8 cellular contexts compared by ENCODE assay signal in the genomic region with DNA sequence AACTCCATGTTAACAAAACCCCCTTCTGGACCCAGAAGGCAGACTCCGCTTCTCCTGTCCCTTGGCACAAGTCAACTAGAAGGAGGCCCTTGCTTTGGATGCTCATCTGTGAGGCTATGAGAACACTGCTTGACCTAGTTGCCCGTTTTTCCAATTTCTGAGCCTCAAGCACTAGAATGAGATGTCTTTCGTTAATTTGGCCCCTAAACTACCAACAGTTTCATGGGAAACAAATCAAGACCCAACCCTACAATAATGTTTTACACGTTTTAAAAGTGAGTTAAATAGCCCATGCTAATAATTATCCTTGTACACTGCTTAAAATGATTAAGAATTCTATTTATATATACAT. TPM values are rescaled to one million over a fixed set of nuclear protein-coding genes. Genes with fewer than 3 reads are reported as not detected.
DNase-seq lines count a peak whose midpoint lies in the region; ATAC-seq and TF ChIP-seq lines count a peak whose summit lies in the region.

No MANE protein-coding gene starts in this region.

- H3K4me1 Mint-ChIP-seq in WTC11: peaks cover 19% of the 10 kb centered on the region

- peak overlapping the region; percentile 77 to 100 (median 96) for H3K27ac ChIP-seq in gastroesophageal sphincter
- peak overlapping the region; percentile 98 for H3K27ac ChIP-seq in skeletal muscle tissue (ENCODE audit: low read depth, low read length)

- peak overlapping the region; percentile 83 for H3K4me3 Mint-ChIP-seq in WTC11

- H3K27me3 Mint-ChIP-seq in WTC11 (ENCODE audit: low read depth): peaks cover 23% of the 10 kb centered on the region

- no peak for ATAC-seq in WTC11
- ATAC-seq in gastroesophageal sphincter: no peak
- no peak for ATAC-seq in GM18511 (IDR thresholded peaks at IDR 0.05; ENCODE audit: unreplicated experiment)
- no peak for ATAC-seq in GM21717 (IDR thresholded peaks at IDR 0.05; ENCODE audit: unreplicated experiment)

- H3K9me3 ChIP-seq in gastroesophageal sphincter: no peaks in the 10 kb centered on the region
- H3K9me3 ChIP-seq in skeletal muscle tissue (ENCODE audit: control insufficient read depth in 3 of 3, low read length in 3 of 3): no peaks in the 10 kb centered on the region

- no peak for DNase-seq in H7
- DNase-seq in WTC11 (ENCODE audit: low spot score): no peak
- DNase-seq in NCI-H1436 (lab: John Stamatoyannopoulos, UW): no peak
- no peak for DNase-seq in cerebellum (ENCODE audit: low spot score)

- H3K27me3 ChIP-seq in H7 (ENCODE audit: control insufficient read depth, insufficient read depth, low read length) (peaks cover 19% of the 10 kb centered on the region), gastroesophageal sphincter (no peaks in the 10 kb centered on the region), skeletal muscle tissue (ENCODE audit: control insufficient read depth in 3 of 3, insufficient read depth in 3 of 3, low read length in 3 of 3) (no peaks in the 10 kb centered on the region)

- H3K36me3 Mint-ChIP-seq in WTC11: no peaks in the 10 kb centered on the region

- POLR2A ChIA-PET in WTC11 (lab: Charles Lee): no interaction called here

- H3K36me3 ChIP-seq in H7 (replicated peaks; ENCODE audit: control insufficient read depth, insufficient read depth, low read length) (no peaks in the 10 kb centered on the region), gastroesophageal sphincter (no peaks in the 10 kb centered on the region), skeletal muscle tissue (ENCODE audit: control insufficient read depth in 3 of 3, insufficient read depth in 3 of 3, low read length in 3 of 3) (no peaks in the 10 kb centered on the region)

- H3K4me3 ChIP-seq in H7 (ENCODE audit: insufficient read depth, low read depth, low read length) (peak overlapping the region; percentile 80), gastroesophageal sphincter (peak overlapping the region; percentile 54 to 93), skeletal muscle tissue (ENCODE audit: low read length in 3 of 3) (peak overlapping the region; percentile 72 to 89 (median 84))

- H3K9me3 Mint-ChIP-seq in WTC11: peaks cover 7% of the 10 kb centered on the region

- 68 to 72% methylated on average over 3 to 4 of the region's 4 CpGs for WGBS in gastroesophageal sphincter (ENCODE audit: low coverage in 1 of 2), 2 donors

- TF ChIP-seq CTCF in WTC11 (IDR thresholded peaks at IDR 0.05): no peak
- TF ChIP-seq CTCF in gastroesophageal sphincter (IDR thresholded peaks at IDR 0.05): no peak

- H3K9ac ChIP-seq in skeletal muscle tissue (ENCODE audit: low read depth in 1 of 3, low read length in 3 of 3): peak overlapping the region; percentile 96 to 98 (median 97)

- H3K4me1 ChIP-seq in gastroesophageal sphincter (peaks cover 0 to 7% (median 0%) of the 10 kb centered on the region in 3 donors), skeletal muscle tissue (ENCODE audit: control insufficient read depth in 3 of 3, insufficient read depth in 3 of 3, low read length in 3 of 3) (peaks cover 3 to 6% (median 5%) of the 10 kb centered on the region in 3 donors)

- no peak for TF ChIP-seq POLR2A in gastroesophageal sphincter (IDR thresholded peaks at IDR 0.05)

- CTCF ChIA-PET in WTC11 (lab: Charles Lee): no interaction called here

- peak overlapping the region; percentile 83; the same call in 1 of the 2 replicates for H3K27ac Mint-ChIP-seq in WTC11

- no peak for TF ChIP-seq EP300 in gastroesophageal sphincter (IDR thresholded peaks at IDR 0.05)

TF ChIP-seq in WTC11, 78 proteins besides CTCF, POLR2A, EP300 and RAD21:
- TF ChIP-seq GRHL2 (CRISPR knock-in tag; IDR thresholded peaks at IDR 0.05; ENCODE audit: insufficient replicate concordance, severe bottlenecking): no peak
- no peak for TF ChIP-seq CREM (CRISPR knock-in tag; IDR thresholded peaks at IDR 0.05)
- no peak for TF ChIP-seq OVOL2 (CRISPR knock-in tag; IDR thresholded peaks at IDR 0.05; ENCODE audit: borderline replicate concordance)
- TF ChIP-seq, protein P1, sequence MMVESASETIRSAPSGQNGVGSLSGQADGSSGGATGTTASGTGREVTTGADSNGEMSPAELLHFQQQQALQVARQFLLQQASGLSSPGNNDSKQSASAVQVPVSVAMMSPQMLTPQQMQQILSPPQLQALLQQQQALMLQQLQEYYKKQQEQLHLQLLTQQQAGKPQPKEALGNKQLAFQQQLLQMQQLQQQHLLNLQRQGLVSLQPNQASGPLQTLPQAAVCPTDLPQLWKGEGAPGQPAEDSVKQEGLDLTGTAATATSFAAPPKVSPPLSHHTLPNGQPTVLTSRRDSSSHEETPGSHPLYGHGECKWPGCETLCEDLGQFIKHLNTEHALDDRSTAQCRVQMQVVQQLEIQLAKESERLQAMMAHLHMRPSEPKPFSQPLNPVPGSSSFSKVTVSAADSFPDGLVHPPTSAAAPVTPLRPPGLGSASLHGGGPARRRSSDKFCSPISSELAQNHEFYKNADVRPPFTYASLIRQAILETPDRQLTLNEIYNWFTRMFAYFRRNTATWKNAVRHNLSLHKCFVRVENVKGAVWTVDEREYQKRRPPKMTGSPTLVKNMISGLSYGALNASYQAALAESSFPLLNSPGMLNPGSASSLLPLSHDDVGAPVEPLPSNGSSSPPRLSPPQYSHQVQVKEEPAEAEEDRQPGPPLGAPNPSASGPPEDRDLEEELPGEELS (CRISPR knock-in tag; IDR thresholded peaks at IDR 0.05): no peak
- no peak for TF ChIP-seq CREB1 (CRISPR knock-in tag; IDR thresholded peaks at IDR 0.05)
- TF ChIP-seq, protein P2, sequence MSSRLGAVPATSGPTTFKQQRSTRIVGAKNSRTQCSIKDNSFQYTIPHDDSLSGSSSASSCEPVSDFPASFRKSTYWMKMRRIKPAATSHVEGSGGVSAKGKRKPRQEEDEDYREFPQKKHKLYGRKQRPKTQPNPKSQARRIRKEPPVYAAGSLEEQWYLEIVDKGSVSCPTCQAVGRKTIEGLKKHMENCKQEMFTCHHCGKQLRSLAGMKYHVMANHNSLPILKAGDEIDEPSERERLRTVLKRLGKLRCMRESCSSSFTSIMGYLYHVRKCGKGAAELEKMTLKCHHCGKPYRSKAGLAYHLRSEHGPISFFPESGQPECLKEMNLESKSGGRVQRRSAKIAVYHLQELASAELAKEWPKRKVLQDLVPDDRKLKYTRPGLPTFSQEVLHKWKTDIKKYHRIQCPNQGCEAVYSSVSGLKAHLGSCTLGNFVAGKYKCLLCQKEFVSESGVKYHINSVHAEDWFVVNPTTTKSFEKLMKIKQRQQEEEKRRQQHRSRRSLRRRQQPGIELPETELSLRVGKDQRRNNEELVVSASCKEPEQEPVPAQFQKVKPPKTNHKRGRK (CRISPR knock-in tag; IDR thresholded peaks at IDR 0.05; ENCODE audit: borderline replicate concordance): no peak
- no peak for TF ChIP-seq SMAD4 (CRISPR knock-in tag; IDR thresholded peaks at IDR 0.05)
- TF ChIP-seq, protein P3, sequence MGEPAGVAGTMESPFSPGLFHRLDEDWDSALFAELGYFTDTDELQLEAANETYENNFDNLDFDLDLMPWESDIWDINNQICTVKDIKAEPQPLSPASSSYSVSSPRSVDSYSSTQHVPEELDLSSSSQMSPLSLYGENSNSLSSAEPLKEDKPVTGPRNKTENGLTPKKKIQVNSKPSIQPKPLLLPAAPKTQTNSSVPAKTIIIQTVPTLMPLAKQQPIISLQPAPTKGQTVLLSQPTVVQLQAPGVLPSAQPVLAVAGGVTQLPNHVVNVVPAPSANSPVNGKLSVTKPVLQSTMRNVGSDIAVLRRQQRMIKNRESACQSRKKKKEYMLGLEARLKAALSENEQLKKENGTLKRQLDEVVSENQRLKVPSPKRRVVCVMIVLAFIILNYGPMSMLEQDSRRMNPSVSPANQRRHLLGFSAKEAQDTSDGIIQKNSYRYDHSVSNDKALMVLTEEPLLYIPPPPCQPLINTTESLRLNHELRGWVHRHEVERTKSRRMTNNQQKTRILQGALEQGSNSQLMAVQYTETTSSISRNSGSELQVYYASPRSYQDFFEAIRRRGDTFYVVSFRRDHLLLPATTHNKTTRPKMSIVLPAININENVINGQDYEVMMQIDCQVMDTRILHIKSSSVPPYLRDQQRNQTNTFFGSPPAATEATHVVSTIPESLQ (CRISPR knock-in tag; IDR thresholded peaks at IDR 0.05): no peak
- TF ChIP-seq, protein P4, sequence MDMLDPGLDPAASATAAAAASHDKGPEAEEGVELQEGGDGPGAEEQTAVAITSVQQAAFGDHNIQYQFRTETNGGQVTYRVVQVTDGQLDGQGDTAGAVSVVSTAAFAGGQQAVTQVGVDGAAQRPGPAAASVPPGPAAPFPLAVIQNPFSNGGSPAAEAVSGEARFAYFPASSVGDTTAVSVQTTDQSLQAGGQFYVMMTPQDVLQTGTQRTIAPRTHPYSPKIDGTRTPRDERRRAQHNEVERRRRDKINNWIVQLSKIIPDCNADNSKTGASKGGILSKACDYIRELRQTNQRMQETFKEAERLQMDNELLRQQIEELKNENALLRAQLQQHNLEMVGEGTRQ (CRISPR knock-in tag; IDR thresholded peaks at IDR 0.05): no peak
- no peak for TF ChIP-seq GABPB1 (CRISPR knock-in tag; IDR thresholded peaks at IDR 0.05)
- TF ChIP-seq NFE2L1 (CRISPR knock-in tag; IDR thresholded peaks at IDR 0.05): no peak
- TF ChIP-seq ELF4 (CRISPR knock-in tag; IDR thresholded peaks at IDR 0.05; ENCODE audit: low read depth): no peak

RNA-seq across cellular contexts. Expression of a gene that starts 2.2 kb away (rescaled TPM):
- 19.0 and 21.1 TPM in 2 replicates for total RNA-seq in H7 (2014; rRNA removed; shearing (Covaris generic))
- total RNA-seq in WTC11 (2021) (8.7 to 15.0 TPM (median 9.3 TPM) in 3 replicates), gastroesophageal sphincter (100 to 1,000 TPM in 1 of 4 donors, 10 to 100 TPM in 3; 69.7 to 103 (median 85.6) TPM), skeletal muscle tissue (76.7 TPM), cerebellum (35.9 TPM)
